Comparison of ENCODE assay signal across 8 cellular contexts in genomic region chr4:2220016-2220620, GRCh38. TPM values are rescaled to one million over a fixed set of nuclear protein-coding genes. Genes with fewer than 3 reads are reported as not detected.
A peak's percentile ranks its signal among the peaks of the same experiment; 100 is the strongest.
DNase-seq lines count a peak whose midpoint lies in the region; ATAC-seq and TF ChIP-seq lines count a peak whose summit lies in the region.

No MANE protein-coding gene starts in this region.

- peak; percentile 81 for DNase-seq in ELF-1 (ENCODE audit: low read depth, low spot score)
- DNase-seq in HK-2 (ENCODE audit: unreplicated experiment), result peak; percentile 69
- DNase-seq in NOMO-1 treated with dmso at 0.1 percent for 144 hours (lab: John Stamatoyannopoulos, UW; ENCODE audit: unreplicated experiment), result peak; percentile 48
- DNase-seq in activated CD8-positive, alpha-beta memory T cell treated with anti-CD3 and anti-CD28 coated beads, Interleukin-2, amount 50 U/mL, for 4 hours, result peak; percentile 81
- DNase-seq in epithelial cell of esophagus (ENCODE audit: low read depth), result peak; percentile 69
- peak; percentile 78 for DNase-seq in myocyte (ENCODE audit: low read depth)
- peak; percentile 62 to 73 for DNase-seq in stimulated activated CD8-positive, alpha-beta memory T cell treated with anti-CD3 and anti-CD28 coated beads, Interleukin-7, amount 100 ng/mL, for 1 hour (ENCODE audit: low read depth in 2 of 2)

- H3K4me3 ChIP-seq in epithelial cell of esophagus (ENCODE audit: low read length), result no peak overlapping the region

- TF ChIP-seq CTCF in epithelial cell of esophagus (IDR thresholded peaks at IDR 0.05; ENCODE audit: insufficient read depth, low read depth, low read length, missing control alignments), result peak; percentile 96

- ATAC-seq in HG02610 (IDR thresholded peaks at IDR 0.05; ENCODE audit: unreplicated experiment), result no peak

RNA-seq across cellular contexts. Expression of gene HAUS3, which starts 21.8 kb away (rescaled TPM):
- 12.5 and 13.1 TPM in 2 replicates for total RNA-seq in myocyte
- polyA plus RNA-seq in myocyte (2012), result 4.2 TPM

RNA-seq across cellular contexts. Expression of gene POLN, which starts 21.8 kb away (rescaled TPM):
- total RNA-seq in myocyte, result 5.5 and 7.8 TPM in 2 replicates
- 4.1 TPM for polyA plus RNA-seq in myocyte (2012)

RNA-seq across cellular contexts. Expression of gene MXD4, which starts 41.8 kb away (rescaled TPM):
- total RNA-seq in myocyte, result 39.3 and 56.4 TPM in 2 replicates
- 62.3 TPM for polyA plus RNA-seq in myocyte (2012)
